In the genomic region with DNA sequence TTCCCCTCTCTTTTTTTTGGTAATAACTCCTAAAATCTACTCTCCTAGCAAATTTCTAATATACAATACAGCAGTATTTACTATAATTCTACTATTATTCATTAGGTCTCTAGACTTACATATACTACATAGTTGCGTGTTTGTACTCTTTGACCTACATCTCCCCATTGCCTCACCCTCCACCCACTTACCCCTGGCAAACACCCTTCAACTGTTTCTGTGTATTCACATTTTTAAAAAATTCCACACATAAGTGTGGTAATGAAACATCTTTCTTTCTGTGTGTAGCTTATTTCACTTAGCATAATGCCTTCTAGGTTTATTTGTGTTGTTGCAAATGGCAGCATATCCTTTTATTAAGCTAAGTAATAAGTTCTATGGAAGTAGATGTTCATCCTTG, we compare ENCODE assay signal across 21 cellular contexts.
DNase-seq lines count a peak whose midpoint lies in the region; ATAC-seq and TF ChIP-seq lines count a peak whose summit lies in the region.
"Had no signal": no experiment of that assay in that cellular context is flagged by ENCODE, and none has a peak within 500 bp of the region (broad histone marks: within the 10 kb centered on the region; RNA-seq: fewer than 3 reads in every experiment).

No MANE protein-coding gene starts in this region.

- no peak for TF ChIP-seq CTCF in AG10803 (conservative IDR thresholded peaks at IDR 0.05; ENCODE audit: low read length)
- TF ChIP-seq CTCF in fibroblast of villous mesenchyme (IDR thresholded peaks at IDR 0.05; ENCODE audit: insufficient read depth, low read depth, low read length): no peak
- no peak for TF ChIP-seq CTCF in upper lobe of right lung (IDR thresholded peaks at IDR 0.05)

- no peaks in the 10 kb centered on the region for H3K36me3 ChIP-seq in upper lobe of right lung

- peak; percentile 12 for ATAC-seq in upper lobe of right lung
- no peak for ATAC-seq in GM18909 (IDR thresholded peaks at IDR 0.05; ENCODE audit: poor library complexity, unreplicated experiment)
- no peak for ATAC-seq in GM19324 (IDR thresholded peaks at IDR 0.05; ENCODE audit: low FRiP score, unreplicated experiment)
- ATAC-seq: CD8-positive, alpha-beta T cell; GM23338; Panc1 had no signal

- H3K4me1 ChIP-seq in upper lobe of right lung: peaks cover 3% of the 10 kb centered on the region
- H3K4me1 ChIP-seq: Caco-2 had no signal

- H3K27ac ChIP-seq in upper lobe of right lung: no peak overlapping the region
- H3K27ac ChIP-seq: C4-2B, RWPE1 had no signal

- DNase-seq in AG10803 (ENCODE audit: low read depth) (peak; percentile 48), amniotic epithelial cell (ENCODE audit: low read depth) (peak; percentile 62), fibroblast of villous mesenchyme (ENCODE audit: low read depth) (peak; percentile 3), upper lobe of right lung (no peak), SKM-1 (lab: John Stamatoyannopoulos, UW; ENCODE audit: unreplicated experiment) (no peak)
- DNase-seq: Caco-2; CD8-positive, alpha-beta T cell; GF-D8; H9; NCI-H1048; NCI-H1694; NCI-H2029 treated with DMSO at 0.1 percent for 48 hours; NCI-H446 treated with DMSO at 0.1 percent for 48 hours; NCI-H526 treated with DMSO at 0.1 percent for 48 hours; SHP77 had no signal

- intact Hi-C loops in upper lobe of right lung (cut with DNase I): no loop called here

- no peaks in the 10 kb centered on the region for H3K9me3 ChIP-seq in upper lobe of right lung
- H3K9me3 ChIP-seq: Caco-2 had no signal

- no peaks in the 10 kb centered on the region for H3K27me3 ChIP-seq in upper lobe of right lung

- H3K4me3 ChIP-seq in AG10803 (ENCODE audit: low read length) (no peak overlapping the region), fibroblast of villous mesenchyme (ENCODE audit: low read depth, low read length) (no peak overlapping the region), upper lobe of right lung (no peak overlapping the region)
- H3K4me3 ChIP-seq: GM23338 had no signal

Comparison
In these comparisons a context has a peak if more than half of its experiments do, and no peak if none do; other contexts are left out.
1. DNase-seq: peak in AG10803 (single experiment), amniotic epithelial cell (single experiment) and fibroblast of villous mesenchyme (single experiment); none in upper lobe of right lung (single experiment) and SKM-1 (single experiment).